1 cellular context compared by ENCODE assay signal in genomic region chr1:109776911-109777310, GRCh38.
TF ChIP-seq lines count a peak whose summit lies in the region.

No MANE protein-coding gene starts in this region.

TF ChIP-seq in HepG2, 621 proteins besides CTCF, POLR2A, EP300 and RAD21 (continued from another document and continues in another):
- TF ChIP-seq MEIS2 (CRISPR knock-in tag; IDR thresholded peaks at IDR 0.05) (no peak), DNMT1 (CRISPR knock-in tag; IDR thresholded peaks at IDR 0.05) (no peak), ZNF660 (CRISPR knock-in tag; IDR thresholded peaks at IDR 0.05; ENCODE audit: borderline replicate concordance, low read depth) (no peak), E2F2 (CRISPR knock-in tag; IDR thresholded peaks at IDR 0.05; ENCODE audit: borderline replicate concordance) (no peak), ZNF431 (CRISPR knock-in tag; IDR thresholded peaks at IDR 0.05; ENCODE audit: borderline replicate concordance, low read depth) (no peak), ZBTB42 (CRISPR knock-in tag; IDR thresholded peaks at IDR 0.05) (no peak; the same call in 1 of the 2 replicates), ZNF720 (CRISPR knock-in tag; IDR thresholded peaks at IDR 0.05) (no peak), ZNF383 (CRISPR knock-in tag; IDR thresholded peaks at IDR 0.05; ENCODE audit: borderline replicate concordance) (no peak), ZSCAN31 (CRISPR knock-in tag; IDR thresholded peaks at IDR 0.05; ENCODE audit: low read depth) (no peak), CBX1 (IDR thresholded peaks at IDR 0.05; ENCODE audit: low read depth) (no peak), STAG1 (CRISPR knock-in tag; IDR thresholded peaks at IDR 0.05) (peak; percentile 100), ARID2 (CRISPR knock-in tag; IDR thresholded peaks at IDR 0.05; ENCODE audit: borderline replicate concordance) (no peak), PPARG (CRISPR knock-in tag; conservative IDR thresholded peaks at IDR 0.05) (0 out of 2 replicates have a peak, but pooled peaks have one; percentile 15), TEF (CRISPR knock-in tag; IDR thresholded peaks at IDR 0.05) (no peak), PHF20 (CRISPR knock-in tag; IDR thresholded peaks at IDR 0.05) (no peak), SMAD3 (CRISPR knock-in tag; IDR thresholded peaks at IDR 0.05) (0 out of 2 replicates have a peak, but pooled peaks have one; percentile 37), ZNF264 (CRISPR knock-in tag; IDR thresholded peaks at IDR 0.05) (no peak), ZKSCAN1 (IDR thresholded peaks at IDR 0.05; ENCODE audit: low read length) (no peak), RFXANK (CRISPR knock-in tag; IDR thresholded peaks at IDR 0.05) (no peak), ZC3H4 (CRISPR knock-in tag; IDR thresholded peaks at IDR 0.05; ENCODE audit: borderline replicate concordance) (no peak), PAF1 (CRISPR knock-in tag; IDR thresholded peaks at IDR 0.05) (no peak), ZNF350 (CRISPR knock-in tag; IDR thresholded peaks at IDR 0.05; ENCODE audit: borderline replicate concordance, low read depth) (peak; percentile 23; the same call in 1 of the 2 replicates), LCORL (IDR thresholded peaks at IDR 0.05) (no peak), LCORL (CRISPR knock-in tag; IDR thresholded peaks at IDR 0.05) (0 out of 2 replicates have a peak, but pooled peaks have one; percentile 45), ZNF317 (CRISPR knock-in tag; IDR thresholded peaks at IDR 0.05) (no peak), PHF8 (CRISPR knock-in tag; IDR thresholded peaks at IDR 0.05) (no peak), ZNF782 (CRISPR knock-in tag; IDR thresholded peaks at IDR 0.05; ENCODE audit: borderline replicate concordance) (no peak), ZFP41 (CRISPR knock-in tag; IDR thresholded peaks at IDR 0.05; ENCODE audit: borderline replicate concordance) (no peak), DNMT3B (CRISPR knock-in tag; conservative IDR thresholded peaks at IDR 0.05) (0 out of 2 replicates have a peak, but pooled peaks have one; percentile 47), PREB (CRISPR knock-in tag; IDR thresholded peaks at IDR 0.05) (no peak), ZBTB40 (IDR thresholded peaks at IDR 0.05) (no peak), ZBTB40 (CRISPR knock-in tag; IDR thresholded peaks at IDR 0.05) (no peak), ZFX (CRISPR knock-in tag; IDR thresholded peaks at IDR 0.05; ENCODE audit: low read depth) (peak; percentile 71), TFDP2 (CRISPR knock-in tag; IDR thresholded peaks at IDR 0.05) (no peak), MATR3 (CRISPR knock-in tag; IDR thresholded peaks at IDR 0.05) (no peak), ZNF639 (CRISPR knock-in tag; conservative IDR thresholded peaks at IDR 0.05) (no peak), ZNF3 (CRISPR knock-in tag; IDR thresholded peaks at IDR 0.05) (no peak), KLF11 (CRISPR knock-in tag; IDR thresholded peaks at IDR 0.05) (peak; percentile 42; the same call in 1 of the 2 replicates), ETS1 (CRISPR knock-in tag; IDR thresholded peaks at IDR 0.05) (no peak), ZBTB44 (CRISPR knock-in tag; IDR thresholded peaks at IDR 0.05) (no peak), JUNB (CRISPR knock-in tag; IDR thresholded peaks at IDR 0.05; ENCODE audit: borderline replicate concordance) (no peak), ZNF605 (CRISPR knock-in tag; IDR thresholded peaks at IDR 0.05) (no peak), HNRNPLL (IDR thresholded peaks at IDR 0.05; ENCODE audit: low read depth, low read length, poor library complexity, severe bottlenecking) (no peak), ZBTB33 (CRISPR knock-in tag; IDR thresholded peaks at IDR 0.05) (peak; percentile 46; the same call in 1 of the 2 replicates), ZNF274 (CRISPR knock-in tag; IDR thresholded peaks at IDR 0.05) (0 out of 2 replicates have a peak, but pooled peaks have one; percentile 24), NR1H2 (CRISPR knock-in tag; IDR thresholded peaks at IDR 0.05; ENCODE audit: borderline replicate concordance, low read depth) (no peak), ZNF382 (CRISPR knock-in tag; IDR thresholded peaks at IDR 0.05; ENCODE audit: borderline replicate concordance) (no peak), ZNF549 (CRISPR knock-in tag; IDR thresholded peaks at IDR 0.05) (no peak), TRIM24 (CRISPR knock-in tag; IDR thresholded peaks at IDR 0.05) (no peak), NFIC (IDR thresholded peaks at IDR 0.05; ENCODE audit: low read length) (no peak), HOXD1 (CRISPR knock-in tag; IDR thresholded peaks at IDR 0.05) (no peak)
